ENCODE assay signal across 22 cellular contexts in the genomic region with DNA sequence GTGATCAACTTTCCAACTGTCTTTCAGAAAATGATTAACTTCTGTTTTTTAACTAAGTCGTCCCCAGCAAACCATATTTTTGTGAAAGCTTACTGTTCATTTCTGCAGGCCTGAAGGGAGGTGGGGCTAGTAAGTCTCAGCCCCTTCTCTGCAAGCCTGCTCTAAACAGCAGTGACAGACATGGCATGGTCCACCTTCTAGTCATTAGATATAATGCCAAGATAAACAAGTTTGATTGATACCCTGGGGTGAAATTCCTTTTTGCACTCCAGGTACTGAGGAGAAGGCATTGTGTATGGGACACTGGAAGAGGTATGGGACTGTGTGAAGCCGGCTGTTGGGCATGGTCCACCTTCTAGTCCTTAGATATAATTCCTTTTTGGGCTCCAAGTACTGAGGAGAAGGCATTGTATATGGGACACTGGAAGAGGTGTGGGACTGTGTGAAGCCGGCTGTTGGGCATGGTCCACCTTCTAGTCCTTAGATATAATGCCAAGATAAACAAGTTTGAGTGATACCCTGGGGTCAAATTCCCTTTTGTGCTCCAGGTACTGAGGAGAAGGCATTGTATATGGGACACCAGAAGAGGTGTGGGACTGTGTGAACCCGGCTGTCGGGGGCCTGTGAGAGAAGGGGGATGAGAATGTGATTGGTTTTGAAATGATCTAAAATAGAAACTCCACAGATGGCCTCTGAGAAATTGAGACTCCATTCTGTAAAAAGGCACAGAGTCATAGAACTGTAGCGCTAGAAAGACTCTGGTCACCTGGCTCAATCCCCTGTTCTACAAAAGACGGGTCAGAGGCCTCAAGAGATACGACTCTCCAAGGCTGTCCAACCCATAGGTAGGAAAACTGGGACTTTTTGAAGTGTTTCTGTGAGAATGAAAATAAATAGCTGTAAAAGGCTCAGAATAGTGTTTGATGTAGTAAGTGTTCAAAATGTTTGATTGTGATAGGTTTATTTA. TPM values are rescaled to one million over a fixed set of nuclear protein-coding genes. Genes with fewer than 3 reads are reported as not detected.
"Had no signal": no experiment of that assay in that cellular context is flagged by ENCODE, and none has a peak within 500 bp of the region (broad histone marks: within the 10 kb centered on the region; RNA-seq: fewer than 3 reads in every experiment).

No MANE protein-coding gene starts in this region.

- ATAC-seq: activated CD8-positive, alpha-beta T cell treated with anti-CD3 and anti-CD28 coated beads, Interleukin-2, amount 10 ng/mL, durations not matched to agents 7 days and 5 days; esophagus mucosa; gastrocnemius medialis; heart left ventricle; left ventricle myocardium superior; stimulated activated memory B cell treated with anti-CD40 and anti-IgM and Interleukin-4, amounts not matched to agents 10 μg/mL and 1 μg/mL and 100 μg/mL, for 72 hours had no signal

- H3K27me3 Mint-ChIP-seq: activated CD4-positive, alpha-beta T cell treated with anti-CD3 and anti-CD28 coated beads, Interleukin-2, amount 10 ng/mL, durations not matched to agents 7 days and 5 days; activated T-cell treated with anti-CD3 and anti-CD28 coated beads, Interleukin-2, amount 50 U/mL, for 24 hours; central memory CD8-positive, alpha-beta T cell; stimulated activated memory B cell treated with anti-CD40 and anti-IgM and Interleukin-4, amounts not matched to agents 10 μg/mL and 1 μg/mL and 100 μg/mL, for 72 hours had no signal

- H3K4me3 Mint-ChIP-seq: activated CD4-positive, alpha-beta T cell treated with anti-CD3 and anti-CD28 coated beads, Interleukin-2, amount 10 ng/mL, durations not matched to agents 7 days and 5 days; activated CD8-positive, alpha-beta T cell treated with anti-CD3 and anti-CD28 coated beads, Interleukin-2, amount 10 ng/mL, durations not matched to agents 7 days and 5 days; activated naive CD8-positive, alpha-beta T cell treated with anti-CD3 and anti-CD28 coated beads, Interleukin-2, amount 10 ng/mL, durations not matched to agents 7 days and 5 days; activated T-cell treated with anti-CD3 and anti-CD28 coated beads, Interleukin-2, amount 50 U/mL, for 24 hours; central memory CD8-positive, alpha-beta T cell; memory B cell; natural killer cell; stimulated activated memory B cell treated with anti-CD40 and anti-IgM and Interleukin-4, amounts not matched to agents 10 μg/mL and 1 μg/mL and 100 μg/mL, for 72 hours had no signal

- H3K4me3 ChIP-seq: gastrocnemius medialis, heart left ventricle, ovary, sigmoid colon, spleen had no signal

- H3K4me1 Mint-ChIP-seq: memory B cell; stimulated activated memory B cell treated with anti-CD40 and anti-IgM and Interleukin-4, amounts not matched to agents 10 μg/mL and 1 μg/mL and 100 μg/mL, for 72 hours had no signal

- H3K27me3 ChIP-seq: gastrocnemius medialis, heart left ventricle, ovary, sigmoid colon, spleen had no signal

- H3K9me3 ChIP-seq: gastrocnemius medialis, ovary, sigmoid colon, spleen had no signal

- H3K36me3 ChIP-seq: gastrocnemius medialis, heart left ventricle, ovary, sigmoid colon had no signal

- H3K4me1 ChIP-seq: gastrocnemius medialis, heart left ventricle, sigmoid colon, spleen had no signal

- H3K27ac Mint-ChIP-seq: activated CD4-positive, alpha-beta T cell treated with anti-CD3 and anti-CD28 coated beads, Interleukin-2, amount 10 ng/mL, durations not matched to agents 7 days and 5 days; activated CD8-positive, alpha-beta T cell treated with anti-CD3 and anti-CD28 coated beads, Interleukin-2, amount 10 ng/mL, durations not matched to agents 7 days and 5 days; activated naive CD8-positive, alpha-beta T cell treated with anti-CD3 and anti-CD28 coated beads, Interleukin-2, amount 10 ng/mL, durations not matched to agents 7 days and 5 days; activated T-cell treated with anti-CD3 and anti-CD28 coated beads, Interleukin-2, amount 50 U/mL, for 24 hours; activated T-helper 2 cell treated with anti-CD3 and anti-CD28 coated beads, Interferon-gamma antibody, Interleukin-2, Interleukin-4, amounts not matched to agents 10 μg/mL and 5 μg/mL and 100 μg/mL, durations not matched to agents 14 hours and 24 hours and 36 hours; memory B cell; natural killer cell; stimulated activated memory B cell treated with anti-CD40 and anti-IgM and Interleukin-4, amounts not matched to agents 10 μg/mL and 1 μg/mL and 100 μg/mL, for 72 hours had no signal

- H3K27ac ChIP-seq: gastrocnemius medialis, heart left ventricle, ovary, sigmoid colon, spleen had no signal

- DNase-seq: activated CD4-positive, alpha-beta T cell treated with anti-CD3 and anti-CD28 coated beads, Interleukin-2, amount 10 ng/mL, durations not matched to agents 7 days and 5 days; activated CD4-positive, CD25-positive, alpha-beta regulatory T cell; activated CD8-positive, alpha-beta T cell treated with anti-CD3 and anti-CD28 coated beads, Interleukin-2, amount 10 ng/mL, durations not matched to agents 7 days and 5 days; activated naive CD4-positive, alpha-beta T cell treated with Interleukin-2 at 50 U/mL for 16 hours; activated naive CD8-positive, alpha-beta T cell treated with anti-CD3 and anti-CD28 coated beads, Interleukin-2, amount 10 ng/mL, durations not matched to agents 7 days and 5 days; activated T-cell treated with anti-CD3 and anti-CD28 coated beads, Interleukin-2, amount 50 U/mL, for 24 hours; aorta; effector CD8-positive, alpha-beta T cell; gastrocnemius medialis; heart left ventricle; left ventricle myocardium superior; natural killer cell; ovary; sigmoid colon; spleen; stimulated activated CD4-positive, alpha-beta T cell treated with anti-CD3 and anti-CD28 coated beads, Interleukin-4, amount 100 ng/mL, for 4 hours had no signal

- H3K36me3 Mint-ChIP-seq: natural killer cell had no signal

- H3K9me3 Mint-ChIP-seq: activated CD4-positive, alpha-beta T cell treated with anti-CD3 and anti-CD28 coated beads, Interleukin-2, amount 10 ng/mL, durations not matched to agents 7 days and 5 days; activated T-cell treated with anti-CD3 and anti-CD28 coated beads, Interleukin-2, amount 50 U/mL, for 24 hours; activated T-helper 2 cell treated with anti-CD3 and anti-CD28 coated beads, Interferon-gamma antibody, Interleukin-2, Interleukin-4, amounts not matched to agents 10 μg/mL and 5 μg/mL and 100 μg/mL, durations not matched to agents 14 hours and 24 hours and 36 hours; central memory CD8-positive, alpha-beta T cell; natural killer cell had no signal

RNA-seq across cellular contexts. Expression of a gene that starts 11.4 kb away (rescaled TPM):
- total RNA-seq: activated CD4-positive, alpha-beta T cell treated with anti-CD3 and anti-CD28 coated beads, Interleukin-2, amount 10 ng/mL, durations not matched to agents 7 days and 5 days; activated CD8-positive, alpha-beta T cell treated with anti-CD3 and anti-CD28 coated beads, Interleukin-2, amount 10 ng/mL, durations not matched to agents 7 days and 5 days; activated naive CD8-positive, alpha-beta T cell treated with anti-CD3 and anti-CD28 coated beads, Interleukin-2, amount 10 ng/mL, durations not matched to agents 7 days and 5 days; activated T-helper 2 cell treated with anti-CD3 and anti-CD28 coated beads, Interferon-gamma antibody, Interleukin-2, Interleukin-4, amounts not matched to agents 10 μg/mL and 5 μg/mL and 100 μg/mL, durations not matched to agents 14 hours and 24 hours and 36 hours; esophagus mucosa; gastrocnemius medialis; kidney epithelial cell; left ventricle myocardium superior; natural killer cell; spleen had no signal
- polyA plus RNA-seq: aorta, heart left ventricle, ovary, spleen had no signal
